In the genomic region with DNA sequence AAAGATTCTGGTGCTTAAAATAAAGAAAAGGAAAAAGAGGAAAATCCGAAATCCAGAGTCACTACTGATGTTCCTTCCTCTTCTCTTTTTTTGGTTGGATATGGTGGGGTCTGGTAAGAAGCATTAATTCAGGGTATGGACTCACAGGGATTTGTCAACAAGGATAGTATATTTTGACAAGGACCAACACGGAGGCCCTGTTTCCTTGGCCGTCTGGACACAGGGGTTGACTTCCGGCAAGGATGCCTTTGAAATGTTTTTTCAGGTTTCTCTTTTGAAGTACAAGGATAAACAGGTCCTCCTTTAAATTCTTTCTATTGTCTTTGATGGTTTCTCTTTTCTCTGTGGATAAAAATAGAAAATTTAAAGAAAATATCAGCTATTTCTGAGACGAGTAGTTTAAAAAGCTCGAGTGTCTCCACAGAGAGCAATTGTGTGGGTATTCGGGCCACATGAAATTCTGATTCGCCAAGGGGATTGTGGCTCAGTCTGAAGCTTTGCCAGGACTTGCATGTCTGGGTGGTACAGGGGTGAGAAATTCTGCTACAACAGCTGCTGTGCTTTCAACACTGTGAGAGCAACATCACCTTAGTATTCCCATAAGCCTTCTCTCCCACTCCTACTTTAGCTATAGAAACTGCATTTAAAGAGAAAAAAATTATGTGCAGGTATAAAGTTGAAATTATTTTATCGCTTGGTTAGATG, we compare ENCODE assay signal across 1 cellular context.
TF ChIP-seq lines count a peak whose summit lies in the region.

No MANE protein-coding gene starts in this region.

TF ChIP-seq in H1, 55 proteins besides CTCF, POLR2A, EP300 and RAD21 (continued from another document):
- TF ChIP-seq HDAC2 (IDR thresholded peaks at IDR 0.05; ENCODE audit: borderline replicate concordance in 1 of 2, low read depth in 2 of 2, low read length in 2 of 2) (no peak), RNF2 (IDR thresholded peaks at IDR 0.05; ENCODE audit: borderline replicate concordance, low read depth, low read length, missing control alignments, poor library complexity, severe bottlenecking) (no peak), TAF7 (optimal IDR thresholded peaks at IDR 0.05; ENCODE audit: borderline replicate concordance, low read depth, low read length) (no peak), SP1 (IDR thresholded peaks at IDR 0.05; ENCODE audit: low read depth, low read length) (no peak), EZH2 (IDR thresholded peaks at IDR 0.05; ENCODE audit: low read depth, low read length, severe bottlenecking) (no peak), MAFK (IDR thresholded peaks at IDR 0.05; ENCODE audit: low read depth, low read length) (no peak), NRF1 (IDR thresholded peaks at IDR 0.05; ENCODE audit: low read depth, low read length) (no peak), SP4 (IDR thresholded peaks at IDR 0.05; ENCODE audit: low read length) (no peak), ZNF274 (IDR thresholded peaks at IDR 0.05; ENCODE audit: borderline replicate concordance, extremely low read depth, low read length) (no peak), CEBPB (IDR thresholded peaks at IDR 0.05; ENCODE audit: low read depth, low read length) (no peak), TAF1 (IDR thresholded peaks at IDR 0.05; ENCODE audit: low read depth, low read length) (no peak), HDAC6 (IDR thresholded peaks at IDR 0.05; ENCODE audit: low read depth, low read length) (no peak), RBBP5 (IDR thresholded peaks at IDR 0.05; ENCODE audit: borderline replicate concordance, low read depth, low read length) (no peak)
- TF ChIP-seq, protein P1, sequence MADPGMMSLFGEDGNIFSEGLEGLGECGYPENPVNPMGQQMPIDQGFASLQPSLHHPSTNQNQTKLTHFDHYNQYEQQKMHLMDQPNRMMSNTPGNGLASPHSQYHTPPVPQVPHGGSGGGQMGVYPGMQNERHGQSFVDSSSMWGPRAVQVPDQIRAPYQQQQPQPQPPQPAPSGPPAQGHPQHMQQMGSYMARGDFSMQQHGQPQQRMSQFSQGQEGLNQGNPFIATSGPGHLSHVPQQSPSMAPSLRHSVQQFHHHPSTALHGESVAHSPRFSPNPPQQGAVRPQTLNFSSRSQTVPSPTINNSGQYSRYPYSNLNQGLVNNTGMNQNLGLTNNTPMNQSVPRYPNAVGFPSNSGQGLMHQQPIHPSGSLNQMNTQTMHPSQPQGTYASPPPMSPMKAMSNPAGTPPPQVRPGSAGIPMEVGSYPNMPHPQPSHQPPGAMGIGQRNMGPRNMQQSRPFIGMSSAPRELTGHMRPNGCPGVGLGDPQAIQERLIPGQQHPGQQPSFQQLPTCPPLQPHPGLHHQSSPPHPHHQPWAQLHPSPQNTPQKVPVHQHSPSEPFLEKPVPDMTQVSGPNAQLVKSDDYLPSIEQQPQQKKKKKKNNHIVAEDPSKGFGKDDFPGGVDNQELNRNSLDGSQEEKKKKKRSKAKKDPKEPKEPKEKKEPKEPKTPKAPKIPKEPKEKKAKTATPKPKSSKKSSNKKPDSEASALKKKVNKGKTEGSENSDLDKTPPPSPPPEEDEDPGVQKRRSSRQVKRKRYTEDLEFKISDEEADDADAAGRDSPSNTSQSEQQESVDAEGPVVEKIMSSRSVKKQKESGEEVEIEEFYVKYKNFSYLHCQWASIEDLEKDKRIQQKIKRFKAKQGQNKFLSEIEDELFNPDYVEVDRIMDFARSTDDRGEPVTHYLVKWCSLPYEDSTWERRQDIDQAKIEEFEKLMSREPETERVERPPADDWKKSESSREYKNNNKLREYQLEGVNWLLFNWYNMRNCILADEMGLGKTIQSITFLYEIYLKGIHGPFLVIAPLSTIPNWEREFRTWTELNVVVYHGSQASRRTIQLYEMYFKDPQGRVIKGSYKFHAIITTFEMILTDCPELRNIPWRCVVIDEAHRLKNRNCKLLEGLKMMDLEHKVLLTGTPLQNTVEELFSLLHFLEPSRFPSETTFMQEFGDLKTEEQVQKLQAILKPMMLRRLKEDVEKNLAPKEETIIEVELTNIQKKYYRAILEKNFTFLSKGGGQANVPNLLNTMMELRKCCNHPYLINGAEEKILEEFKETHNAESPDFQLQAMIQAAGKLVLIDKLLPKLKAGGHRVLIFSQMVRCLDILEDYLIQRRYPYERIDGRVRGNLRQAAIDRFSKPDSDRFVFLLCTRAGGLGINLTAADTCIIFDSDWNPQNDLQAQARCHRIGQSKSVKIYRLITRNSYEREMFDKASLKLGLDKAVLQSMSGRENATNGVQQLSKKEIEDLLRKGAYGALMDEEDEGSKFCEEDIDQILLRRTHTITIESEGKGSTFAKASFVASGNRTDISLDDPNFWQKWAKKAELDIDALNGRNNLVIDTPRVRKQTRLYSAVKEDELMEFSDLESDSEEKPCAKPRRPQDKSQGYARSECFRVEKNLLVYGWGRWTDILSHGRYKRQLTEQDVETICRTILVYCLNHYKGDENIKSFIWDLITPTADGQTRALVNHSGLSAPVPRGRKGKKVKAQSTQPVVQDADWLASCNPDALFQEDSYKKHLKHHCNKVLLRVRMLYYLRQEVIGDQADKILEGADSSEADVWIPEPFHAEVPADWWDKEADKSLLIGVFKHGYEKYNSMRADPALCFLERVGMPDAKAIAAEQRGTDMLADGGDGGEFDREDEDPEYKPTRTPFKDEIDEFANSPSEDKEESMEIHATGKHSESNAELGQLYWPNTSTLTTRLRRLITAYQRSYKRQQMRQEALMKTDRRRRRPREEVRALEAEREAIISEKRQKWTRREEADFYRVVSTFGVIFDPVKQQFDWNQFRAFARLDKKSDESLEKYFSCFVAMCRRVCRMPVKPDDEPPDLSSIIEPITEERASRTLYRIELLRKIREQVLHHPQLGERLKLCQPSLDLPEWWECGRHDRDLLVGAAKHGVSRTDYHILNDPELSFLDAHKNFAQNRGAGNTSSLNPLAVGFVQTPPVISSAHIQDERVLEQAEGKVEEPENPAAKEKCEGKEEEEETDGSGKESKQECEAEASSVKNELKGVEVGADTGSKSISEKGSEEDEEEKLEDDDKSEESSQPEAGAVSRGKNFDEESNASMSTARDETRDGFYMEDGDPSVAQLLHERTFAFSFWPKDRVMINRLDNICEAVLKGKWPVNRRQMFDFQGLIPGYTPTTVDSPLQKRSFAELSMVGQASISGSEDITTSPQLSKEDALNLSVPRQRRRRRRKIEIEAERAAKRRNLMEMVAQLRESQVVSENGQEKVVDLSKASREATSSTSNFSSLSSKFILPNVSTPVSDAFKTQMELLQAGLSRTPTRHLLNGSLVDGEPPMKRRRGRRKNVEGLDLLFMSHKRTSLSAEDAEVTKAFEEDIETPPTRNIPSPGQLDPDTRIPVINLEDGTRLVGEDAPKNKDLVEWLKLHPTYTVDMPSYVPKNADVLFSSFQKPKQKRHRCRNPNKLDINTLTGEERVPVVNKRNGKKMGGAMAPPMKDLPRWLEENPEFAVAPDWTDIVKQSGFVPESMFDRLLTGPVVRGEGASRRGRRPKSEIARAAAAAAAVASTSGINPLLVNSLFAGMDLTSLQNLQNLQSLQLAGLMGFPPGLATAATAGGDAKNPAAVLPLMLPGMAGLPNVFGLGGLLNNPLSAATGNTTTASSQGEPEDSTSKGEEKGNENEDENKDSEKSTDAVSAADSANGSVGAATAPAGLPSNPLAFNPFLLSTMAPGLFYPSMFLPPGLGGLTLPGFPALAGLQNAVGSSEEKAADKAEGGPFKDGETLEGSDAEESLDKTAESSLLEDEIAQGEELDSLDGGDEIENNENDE (IDR thresholded peaks at IDR 0.05; ENCODE audit: insufficient replicate concordance, low read length) = no peak
- TF ChIP-seq, protein P2, sequence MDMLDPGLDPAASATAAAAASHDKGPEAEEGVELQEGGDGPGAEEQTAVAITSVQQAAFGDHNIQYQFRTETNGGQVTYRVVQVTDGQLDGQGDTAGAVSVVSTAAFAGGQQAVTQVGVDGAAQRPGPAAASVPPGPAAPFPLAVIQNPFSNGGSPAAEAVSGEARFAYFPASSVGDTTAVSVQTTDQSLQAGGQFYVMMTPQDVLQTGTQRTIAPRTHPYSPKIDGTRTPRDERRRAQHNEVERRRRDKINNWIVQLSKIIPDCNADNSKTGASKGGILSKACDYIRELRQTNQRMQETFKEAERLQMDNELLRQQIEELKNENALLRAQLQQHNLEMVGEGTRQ (IDR thresholded peaks at IDR 0.05; ENCODE audit: low read length) = no peak
- TF ChIP-seq, protein P3, sequence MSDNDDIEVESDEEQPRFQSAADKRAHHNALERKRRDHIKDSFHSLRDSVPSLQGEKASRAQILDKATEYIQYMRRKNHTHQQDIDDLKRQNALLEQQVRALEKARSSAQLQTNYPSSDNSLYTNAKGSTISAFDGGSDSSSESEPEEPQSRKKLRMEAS (IDR thresholded peaks at IDR 0.05) = no peak
